9 cellular contexts compared by ENCODE assay signal in genomic region chr17:80647746-80648145, GRCh38.
A peak's percentile ranks its signal among the peaks of the same experiment; 100 is the strongest.
DNase-seq lines count a peak whose midpoint lies in the region; TF ChIP-seq lines count a peak whose summit lies in the region.
"Had no signal": no experiment of that assay in that cellular context is flagged by ENCODE, and none has a peak within 500 bp of the region (broad histone marks: within the 10 kb centered on the region; RNA-seq: fewer than 3 reads in every experiment).

No MANE protein-coding gene starts in this region.

- no peak overlapping the region for H3K4me3 ChIP-seq in thyroid gland (replicated peaks in 1 of 3)
- H3K4me3 ChIP-seq: right lobe of liver had no signal

- H3K36me3 ChIP-seq in thyroid gland: no peaks in the 10 kb centered on the region
- H3K36me3 ChIP-seq: right lobe of liver had no signal

- no peaks in the 10 kb centered on the region for H3K27me3 ChIP-seq in thyroid gland
- H3K27me3 ChIP-seq: right lobe of liver had no signal

- TF ChIP-seq CTCF in thyroid gland (IDR thresholded peaks at IDR 0.05): no peak

- peak overlapping the region; percentile 71 for H3K4me3 Mint-ChIP-seq in activated naive CD4-positive, alpha-beta T cell treated with anti-CD3 and anti-CD28 coated beads, Interleukin-2, amount 50 U/mL, for 24 hours
- H3K4me3 Mint-ChIP-seq in T-helper 1 cell treated with Interleukin-12 subunit alpha and Interleukin-12 subunit beta and Interleukin-4 antibody, amounts not matched to agents 30 μg/mL and 1 μg/mL, for 36 hours: peak overlapping the region; percentile 5

- intact Hi-C loops in thyroid gland (cut with DNase I) (no loop called here), posterior cingulate gyrus (cut with DNase I) (no loop called here)

- no peaks in the 10 kb centered on the region for H3K27me3 Mint-ChIP-seq in activated naive CD4-positive, alpha-beta T cell treated with anti-CD3 and anti-CD28 coated beads, Interleukin-2, amount 50 U/mL, for 24 hours
- no peaks in the 10 kb centered on the region for H3K27me3 Mint-ChIP-seq in T-helper 1 cell treated with Interleukin-12 subunit alpha and Interleukin-12 subunit beta and Interleukin-4 antibody, amounts not matched to agents 30 μg/mL and 1 μg/mL, for 36 hours (ENCODE audit: low read depth)

- H3K27ac ChIP-seq in thyroid gland: no peak overlapping the region
- H3K27ac ChIP-seq: right lobe of liver had no signal

- no peaks in the 10 kb centered on the region for H3K9me3 ChIP-seq in thyroid gland
- H3K9me3 ChIP-seq: right lobe of liver had no signal

- DNase-seq in activated naive CD4-positive, alpha-beta T cell (lab: John Stamatoyannopoulos, UW): no peak
- DNase-seq in fibroblast of gingiva (ENCODE audit: low read depth): peak; percentile 15
- DNase-seq in stromal cell of bone marrow (ENCODE audit: low read depth): peak; percentile 83
- no peak for DNase-seq in GOT3 (lab: John Stamatoyannopoulos, UW)
- DNase-seq in thyroid gland: no peak
- DNase-seq in posterior cingulate gyrus: no peak
- DNase-seq: right lobe of liver had no signal

- TF ChIP-seq POLR2A in thyroid gland (IDR thresholded peaks at IDR 0.05): no peak

- H3K36me3 Mint-ChIP-seq in activated naive CD4-positive, alpha-beta T cell treated with anti-CD3 and anti-CD28 coated beads, Interleukin-2, amount 50 U/mL, for 24 hours: peaks cover 27% of the 10 kb centered on the region
- peaks cover 43% of the 10 kb centered on the region for H3K36me3 Mint-ChIP-seq in T-helper 1 cell treated with Interleukin-12 subunit alpha and Interleukin-12 subunit beta and Interleukin-4 antibody, amounts not matched to agents 30 μg/mL and 1 μg/mL, for 36 hours (ENCODE audit: low read depth)

- peaks cover 91% of the 10 kb centered on the region for H3K4me1 Mint-ChIP-seq in activated naive CD4-positive, alpha-beta T cell treated with anti-CD3 and anti-CD28 coated beads, Interleukin-2, amount 50 U/mL, for 24 hours
- H3K4me1 Mint-ChIP-seq in T-helper 1 cell treated with Interleukin-12 subunit alpha and Interleukin-12 subunit beta and Interleukin-4 antibody, amounts not matched to agents 30 μg/mL and 1 μg/mL, for 36 hours (ENCODE audit: low read depth): peaks cover 67% of the 10 kb centered on the region

- H3K4me1 ChIP-seq in thyroid gland: peaks cover 0 to 14% of the 10 kb centered on the region in 2 donors
- H3K4me1 ChIP-seq: right lobe of liver had no signal

- WGBS in thyroid gland, 2 donors: 88 to 97% methylated on average over 5 to 6 of the region's 6 CpGs

- peak overlapping the region; percentile 96 for H3K27ac Mint-ChIP-seq in activated naive CD4-positive, alpha-beta T cell treated with anti-CD3 and anti-CD28 coated beads, Interleukin-2, amount 50 U/mL, for 24 hours
- peak overlapping the region; percentile 58 for H3K27ac Mint-ChIP-seq in T-helper 1 cell treated with Interleukin-12 subunit alpha and Interleukin-12 subunit beta and Interleukin-4 antibody, amounts not matched to agents 30 μg/mL and 1 μg/mL, for 36 hours

- no peaks in the 10 kb centered on the region for H3K9me3 Mint-ChIP-seq in activated naive CD4-positive, alpha-beta T cell treated with anti-CD3 and anti-CD28 coated beads, Interleukin-2, amount 50 U/mL, for 24 hours
- H3K9me3 Mint-ChIP-seq in T-helper 1 cell treated with Interleukin-12 subunit alpha and Interleukin-12 subunit beta and Interleukin-4 antibody, amounts not matched to agents 30 μg/mL and 1 μg/mL, for 36 hours: peaks cover 4% of the 10 kb centered on the region

Comparison
In these comparisons a context has a peak if more than half of its experiments do, and no peak if none do; other contexts are left out.
1. DNase-seq: peak in fibroblast of gingiva (single experiment) and stromal cell of bone marrow (single experiment); none in activated naive CD4-positive, alpha-beta T cell (0 of 4), GOT3 (single experiment), thyroid gland (0 of 2) and posterior cingulate gyrus (0 of 10).